Comparison of ENCODE assay signal across 20 cellular contexts in the genomic region with DNA sequence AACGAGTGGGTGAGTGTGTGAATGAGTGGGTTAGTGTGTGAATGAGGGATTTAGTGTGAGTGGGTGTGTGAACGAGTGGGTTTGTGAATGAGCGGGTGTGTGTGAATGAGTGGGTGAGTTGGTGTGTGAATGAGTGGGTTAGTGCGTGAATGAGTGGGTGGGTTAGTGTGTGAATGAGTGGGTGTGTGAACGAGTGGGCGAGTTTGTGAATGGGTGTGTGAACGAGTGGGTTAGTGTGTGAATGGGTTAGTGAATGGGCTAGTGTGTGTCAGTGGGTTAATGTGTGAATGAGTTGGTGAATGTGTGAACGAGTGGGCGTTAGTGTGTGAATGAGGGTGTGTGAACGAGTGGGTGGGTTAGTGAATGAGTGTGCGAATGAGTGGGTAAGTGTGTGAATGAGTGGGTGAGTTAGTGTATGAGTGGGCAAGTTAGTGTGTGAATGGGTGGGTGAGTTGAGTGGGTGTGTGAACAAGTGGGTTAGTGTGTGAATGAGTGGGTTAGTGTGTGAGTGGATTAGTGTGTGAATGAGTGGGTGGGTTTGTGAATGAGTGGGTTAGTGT. TPM values are rescaled to one million over a fixed set of nuclear protein-coding genes. Genes with fewer than 3 reads are reported as not detected.
DNase-seq lines count a peak whose midpoint lies in the region; TF ChIP-seq lines count a peak whose summit lies in the region.
"Had no signal": no experiment of that assay in that cellular context is flagged by ENCODE, and none has a peak within 500 bp of the region (broad histone marks: within the 10 kb centered on the region; RNA-seq: fewer than 3 reads in every experiment).

No MANE protein-coding gene starts in this region.

- H3K4me1 ChIP-seq in MM.1S (ENCODE audit: low read length) = peaks cover 16% of the 10 kb centered on the region
- H3K4me1 ChIP-seq: Caco-2, Peyer's patch had no signal

- H3K9me2 ChIP-seq in MM.1S (replicated peaks; ENCODE audit: insufficient read depth, low read length) = no peaks in the 10 kb centered on the region

- H3F3A ChIP-seq in MM.1S (ENCODE audit: insufficient read depth, low read length) = peaks cover 11% of the 10 kb centered on the region

- CTCF ChIA-PET in activated naive CD4-positive, alpha-beta T cell treated with anti-CD3 and anti-CD28 coated beads for 36 hours (lab: Charles Lee) = no interaction called here

- intact Hi-C loops in activated naive CD4-positive, alpha-beta T cell treated with anti-CD3 and anti-CD28 coated beads for 36 hours (cut with micrococcal nuclease) = no loop called here
- intact Hi-C loops in activated T-helper 1 cell treated with anti-CD3 and anti-CD28 coated beads, Interleukin-12 subunit alpha, Interleukin-12 subunit beta, Interleukin-2, Interleukin-4 antibody, amounts not matched to agents 30 ng/mL and 10 ng/mL and 1 ng/mL, durations not matched to agents 14 hours and 24 hours and 36 hours (cut with micrococcal nuclease) = no loop called here

- H3K27ac Mint-ChIP-seq in activated naive CD4-positive, alpha-beta T cell treated with anti-CD3 and anti-CD28 coated beads for 36 hours = peak overlapping the region; percentile 62
- peak overlapping the region; percentile 59 for H3K27ac Mint-ChIP-seq in activated T-helper 1 cell treated with anti-CD3 and anti-CD28 coated beads, Interleukin-12 subunit alpha, Interleukin-12 subunit beta, Interleukin-2, Interleukin-4 antibody, amounts not matched to agents 30 ng/mL and 10 ng/mL and 1 ng/mL, durations not matched to agents 14 hours and 24 hours and 36 hours
- H3K27ac Mint-ChIP-seq in endothelial cell (ENCODE audit: unreplicated experiment) = peak overlapping the region; percentile 9
- H3K27ac Mint-ChIP-seq in progenitor cell of endocrine pancreas = peak overlapping the region; percentile 72
- H3K27ac Mint-ChIP-seq: B cell; CD4-positive, CD25-positive, alpha-beta regulatory T cell; GM23338 had no signal

- no peaks in the 10 kb centered on the region for H3K27me3 ChIP-seq in MM.1S (replicated peaks; ENCODE audit: insufficient read depth, low read length)
- H3K27me3 ChIP-seq: Peyer's patch had no signal

- H3K4me1 Mint-ChIP-seq in activated naive CD4-positive, alpha-beta T cell treated with anti-CD3 and anti-CD28 coated beads for 36 hours (ENCODE audit: low read depth) = peaks cover 4% of the 10 kb centered on the region
- H3K4me1 Mint-ChIP-seq in activated T-helper 1 cell treated with anti-CD3 and anti-CD28 coated beads, Interleukin-12 subunit alpha, Interleukin-12 subunit beta, Interleukin-2, Interleukin-4 antibody, amounts not matched to agents 30 ng/mL and 10 ng/mL and 1 ng/mL, durations not matched to agents 14 hours and 24 hours and 36 hours (ENCODE audit: low read depth) = peaks cover 7% of the 10 kb centered on the region
- H3K4me1 Mint-ChIP-seq in endothelial cell (ENCODE audit: unreplicated experiment) (no peaks in the 10 kb centered on the region), progenitor cell of endocrine pancreas (ENCODE audit: low read depth) (no peaks in the 10 kb centered on the region)
- H3K4me1 Mint-ChIP-seq: B cell, GM23338 had no signal

- H3K4me3 ChIP-seq in MM.1S (ENCODE audit: low read length) = no peak overlapping the region
- H3K4me3 ChIP-seq: GM23338, Peyer's patch had no signal

- H3K27me3 Mint-ChIP-seq in activated naive CD4-positive, alpha-beta T cell treated with anti-CD3 and anti-CD28 coated beads for 36 hours (ENCODE audit: low read depth) = no peaks in the 10 kb centered on the region
- peaks cover 1% of the 10 kb centered on the region for H3K27me3 Mint-ChIP-seq in activated T-helper 1 cell treated with anti-CD3 and anti-CD28 coated beads, Interleukin-12 subunit alpha, Interleukin-12 subunit beta, Interleukin-2, Interleukin-4 antibody, amounts not matched to agents 30 ng/mL and 10 ng/mL and 1 ng/mL, durations not matched to agents 14 hours and 24 hours and 36 hours (ENCODE audit: insufficient read depth)
- peaks cover 12% of the 10 kb centered on the region for H3K27me3 Mint-ChIP-seq in endothelial cell (ENCODE audit: unreplicated experiment)
- no peaks in the 10 kb centered on the region for H3K27me3 Mint-ChIP-seq in progenitor cell of endocrine pancreas
- H3K27me3 Mint-ChIP-seq: B cell; CD4-positive, CD25-positive, alpha-beta regulatory T cell had no signal

- no peak overlapping the region for H3K4me3 Mint-ChIP-seq in activated naive CD4-positive, alpha-beta T cell treated with anti-CD3 and anti-CD28 coated beads for 36 hours
- no peak overlapping the region for H3K4me3 Mint-ChIP-seq in activated T-helper 1 cell treated with anti-CD3 and anti-CD28 coated beads, Interleukin-12 subunit alpha, Interleukin-12 subunit beta, Interleukin-2, Interleukin-4 antibody, amounts not matched to agents 30 ng/mL and 10 ng/mL and 1 ng/mL, durations not matched to agents 14 hours and 24 hours and 36 hours
- H3K4me3 Mint-ChIP-seq in endothelial cell (ENCODE audit: unreplicated experiment) (peak overlapping the region; percentile 30), progenitor cell of endocrine pancreas (ENCODE audit: low read depth) (no peak overlapping the region)
- H3K4me3 Mint-ChIP-seq: B cell, GM23338 had no signal

- H3K27ac ChIP-seq in MM.1S (ENCODE audit: low read length) = no peak overlapping the region
- H3K27ac ChIP-seq: Peyer's patch had no signal

- no peaks in the 10 kb centered on the region for H3K36me3 ChIP-seq in MM.1S (replicated peaks; ENCODE audit: insufficient read depth, low read length)

- TF ChIP-seq CTCF in endothelial cell (IDR thresholded peaks at IDR 0.05; ENCODE audit: unreplicated experiment) = no peak
- no peak for TF ChIP-seq CTCF in progenitor cell of endocrine pancreas (IDR thresholded peaks at IDR 0.05; ENCODE audit: unreplicated experiment)
- TF ChIP-seq CTCF in MM.1S (IDR thresholded peaks at IDR 0.05; ENCODE audit: low read length) = no peak

- no peaks in the 10 kb centered on the region for H4K20me1 ChIP-seq in MM.1S (ENCODE audit: insufficient read depth, low read length)

- H3K9me3 Mint-ChIP-seq in activated naive CD4-positive, alpha-beta T cell treated with anti-CD3 and anti-CD28 coated beads for 36 hours = peaks cover 51% of the 10 kb centered on the region
- peaks cover 54% of the 10 kb centered on the region for H3K9me3 Mint-ChIP-seq in activated T-helper 1 cell treated with anti-CD3 and anti-CD28 coated beads, Interleukin-12 subunit alpha, Interleukin-12 subunit beta, Interleukin-2, Interleukin-4 antibody, amounts not matched to agents 30 ng/mL and 10 ng/mL and 1 ng/mL, durations not matched to agents 14 hours and 24 hours and 36 hours
- peaks cover 8% of the 10 kb centered on the region for H3K9me3 Mint-ChIP-seq in endothelial cell (ENCODE audit: unreplicated experiment)
- peaks cover 42% of the 10 kb centered on the region for H3K9me3 Mint-ChIP-seq in progenitor cell of endocrine pancreas (ENCODE audit: low read depth)

- DNase-seq in activated naive CD4-positive, alpha-beta T cell treated with anti-CD3 and anti-CD28 coated beads for 36 hours = no peak
- DNase-seq in activated naive CD4-positive, alpha-beta T cell treated with Interleukin-2 at 50 U/mL for 16 hours = no peak
- DNase-seq in activated T-helper 1 cell treated with anti-CD3 and anti-CD28 coated beads, Interleukin-12 subunit alpha, Interleukin-12 subunit beta, Interleukin-2, Interleukin-4 antibody, amounts not matched to agents 30 ng/mL and 10 ng/mL and 1 ng/mL, durations not matched to agents 14 hours and 24 hours and 36 hours (ENCODE audit: low spot score) = no peak
- no peak for DNase-seq in endothelial cell (ENCODE audit: low spot score)
- no peak for DNase-seq in progenitor cell of endocrine pancreas (ENCODE audit: low spot score, unreplicated experiment)
- no peak for DNase-seq in EL
- DNase-seq in stimulated activated naive CD4-positive, alpha-beta T cell (lab: John Stamatoyannopoulos, UW) = no peak
- DNase-seq in MM.1S = no peak
- DNase-seq: Caco-2; CD4-positive, CD25-positive, alpha-beta regulatory T cell; DMS153; GF-D8; KG1; MV-4-11; NCI-H1694 treated with DMSO at 0.1 percent for 48 hours; NCI-H748 treated with DMSO at 0.1 percent for 48 hours; NK-92 treated with Interleukin-12 subunit alpha and Interleukin-12 subunit beta, amount 100 ng/mL, for 24 hours; Peyer's patch had no signal

- no peaks in the 10 kb centered on the region for H3K79me2 ChIP-seq in MM.1S (ENCODE audit: low read length)

- no peak overlapping the region for H3K9ac ChIP-seq in MM.1S (ENCODE audit: low read length)

- no peak overlapping the region for H3K4me2 ChIP-seq in MM.1S (ENCODE audit: low read depth, low read length)
- H3K4me2 ChIP-seq: GM23338 had no signal

- H2AFZ ChIP-seq in MM.1S (ENCODE audit: low read length) = no peak overlapping the region
- H2AFZ ChIP-seq: GM23338 had no signal

- H3K36me3 Mint-ChIP-seq in activated naive CD4-positive, alpha-beta T cell treated with anti-CD3 and anti-CD28 coated beads for 36 hours (ENCODE audit: low read depth) = peaks cover 2% of the 10 kb centered on the region
- H3K36me3 Mint-ChIP-seq in activated T-helper 1 cell treated with anti-CD3 and anti-CD28 coated beads, Interleukin-12 subunit alpha, Interleukin-12 subunit beta, Interleukin-2, Interleukin-4 antibody, amounts not matched to agents 30 ng/mL and 10 ng/mL and 1 ng/mL, durations not matched to agents 14 hours and 24 hours and 36 hours (ENCODE audit: low read depth) = peaks cover 39% of the 10 kb centered on the region
- peaks cover 33% of the 10 kb centered on the region for H3K36me3 Mint-ChIP-seq in endothelial cell (ENCODE audit: low read depth, unreplicated experiment)
- peaks cover 6% of the 10 kb centered on the region for H3K36me3 Mint-ChIP-seq in progenitor cell of endocrine pancreas (ENCODE audit: insufficient read depth)

- no peaks in the 10 kb centered on the region for H3K9me3 ChIP-seq in MM.1S (replicated peaks; ENCODE audit: insufficient read depth, low read length)
- H3K9me3 ChIP-seq: Caco-2, Peyer's patch had no signal

RNA-seq across cellular contexts. Expression of gene NKD2, which starts 39.6 kb away (rescaled TPM):
- total RNA-seq in activated naive CD4-positive, alpha-beta T cell treated with anti-CD3 and anti-CD28 coated beads for 36 hours = 1 to 10 TPM; 1.4 to 2.5 TPM
- total RNA-seq in activated T-helper 1 cell treated with anti-CD3 and anti-CD28 coated beads, Interleukin-12 subunit alpha, Interleukin-12 subunit beta, Interleukin-2, Interleukin-4 antibody, amounts not matched to agents 30 ng/mL and 10 ng/mL and 1 ng/mL, durations not matched to agents 14 hours and 24 hours and 36 hours = 2.9 and 3.2 TPM in 2 replicates
- total RNA-seq in endothelial cell (ENCODE audit: unreplicated experiment) (1.8 TPM), progenitor cell of endocrine pancreas (23.9 and 28.3 TPM in 2 replicates)
- total RNA-seq: CD4-positive, CD25-positive, alpha-beta regulatory T cell had no signal

Comparison
In these comparisons a context has a peak if more than half of its experiments do, and no peak if none do; other contexts are left out.
1. H3K27ac Mint-ChIP-seq: peak in every context shown above with its lines; median percentile 72 in progenitor cell of endocrine pancreas; 62 in activated naive CD4-positive, alpha-beta T cell treated with anti-CD3 and anti-CD28 coated beads for 36 hours; 59 in activated T-helper 1 cell treated with anti-CD3 and anti-CD28 coated beads, Interleukin-12 subunit alpha, Interleukin-12 subunit beta, Interleukin-2, Interleukin-4 antibody, amounts not matched to agents 30 ng/mL and 10 ng/mL and 1 ng/mL, durations not matched to agents 14 hours and 24 hours and 36 hours; 9 in endothelial cell.